ENCODE assay signal across 7 cellular contexts in the genomic region with DNA sequence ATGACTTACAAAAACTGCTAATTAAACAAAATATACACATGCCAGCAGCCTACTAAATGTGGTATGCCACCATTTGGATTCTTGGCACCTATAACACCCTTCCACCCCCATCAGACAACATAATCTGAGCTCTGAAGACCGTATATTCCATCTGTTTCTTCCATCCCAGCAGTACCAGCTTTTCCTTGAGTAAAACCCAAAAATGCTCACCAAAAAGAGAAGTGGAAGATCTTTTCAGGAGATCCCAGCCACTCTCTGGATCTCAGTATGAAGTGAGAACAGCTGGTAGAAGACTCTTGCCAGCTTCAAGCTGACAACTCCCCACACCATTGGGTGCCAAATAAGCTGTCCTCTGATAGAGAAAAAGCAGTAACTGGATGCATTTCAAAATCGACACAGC. TPM values are rescaled to one million over a fixed set of nuclear protein-coding genes. Genes with fewer than 3 reads are reported as not detected.
"Had no signal": no experiment of that assay in that cellular context is flagged by ENCODE, and none has a peak within 500 bp of the region (broad histone marks: within the 10 kb centered on the region; RNA-seq: fewer than 3 reads in every experiment).

No MANE protein-coding gene starts in this region.

- DNase-seq: H7, HFFc6, KBM-7 had no signal

RNA-seq across cellular contexts. Expression of gene REG1B, which starts 22.6 kb away (rescaled TPM):
- total RNA-seq: GM23338, H4, H7, HepG2, HFFc6, HT1080 had no signal

RNA-seq across cellular contexts. Expression of gene REG3G, which starts 39.7 kb away (rescaled TPM):
- total RNA-seq: GM23338, H4, H7, HepG2, HFFc6 had no signal

RNA-seq across cellular contexts. Expression of gene REG1A, which starts 55.1 kb away (rescaled TPM):
- total RNA-seq: GM23338, HepG2, HFFc6, HT1080 had no signal
